Comparison of ENCODE assay signal across 20 cellular contexts in genomic region chr18:35432565-35433001, GRCh38. TPM values are rescaled to one million over a fixed set of nuclear protein-coding genes. Genes with fewer than 3 reads are reported as not detected.
A peak's percentile ranks its signal among the peaks of the same experiment; 100 is the strongest.
DNase-seq lines count a peak whose midpoint lies in the region; ATAC-seq and TF ChIP-seq lines count a peak whose summit lies in the region.
"Had no signal": no experiment of that assay in that cellular context is flagged by ENCODE, and none has a peak within 500 bp of the region (broad histone marks: within the 10 kb centered on the region; RNA-seq: fewer than 3 reads in every experiment).

No MANE protein-coding gene starts in this region.

- no peak overlapping the region for H3K4me3 Mint-ChIP-seq in activated T-helper 2 cell treated with anti-CD3 and anti-CD28 coated beads, Interferon-gamma antibody, Interleukin-2, Interleukin-4, amounts not matched to agents 10 μg/mL and 5 μg/mL and 100 μg/mL, durations not matched to agents 14 hours and 24 hours and 36 hours (ENCODE audit: low read depth)
- H3K4me3 Mint-ChIP-seq: endodermal cell; natural killer cell; stimulated activated memory B cell treated with anti-CD40 and anti-IgM and Interleukin-4, amounts not matched to agents 10 μg/mL and 1 μg/mL and 100 μg/mL, for 72 hours; T-helper 1 cell treated with Interleukin-12 subunit alpha and Interleukin-12 subunit beta and Interleukin-4 antibody, amounts not matched to agents 30 μg/mL and 1 μg/mL, for 36 hours had no signal

- H3K9me3 Mint-ChIP-seq in activated T-helper 2 cell treated with anti-CD3 and anti-CD28 coated beads, Interferon-gamma antibody, Interleukin-2, Interleukin-4, amounts not matched to agents 10 μg/mL and 5 μg/mL and 100 μg/mL, durations not matched to agents 14 hours and 24 hours and 36 hours = peaks cover 9% of the 10 kb centered on the region
- H3K9me3 Mint-ChIP-seq: endodermal cell had no signal

- no peaks in the 10 kb centered on the region for H3K36me3 Mint-ChIP-seq in activated T-helper 2 cell treated with anti-CD3 and anti-CD28 coated beads, Interferon-gamma antibody, Interleukin-2, Interleukin-4, amounts not matched to agents 10 μg/mL and 5 μg/mL and 100 μg/mL, durations not matched to agents 14 hours and 24 hours and 36 hours (ENCODE audit: low read depth)

- H3K27ac ChIP-seq in RWPE1 = no peak overlapping the region

- H3K4me3 ChIP-seq in astrocyte of the cerebellum (ENCODE audit: low read depth, low read length) (no peak overlapping the region), fibroblast of villous mesenchyme (ENCODE audit: low read depth, low read length) (no peak overlapping the region)

- no peak for TF ChIP-seq CTCF in astrocyte of the cerebellum (IDR thresholded peaks at IDR 0.05; ENCODE audit: low read depth, low read length, missing control alignments)
- TF ChIP-seq CTCF in fibroblast of villous mesenchyme (IDR thresholded peaks at IDR 0.05; ENCODE audit: insufficient read depth, low read depth, low read length) = no peak
- TF ChIP-seq CTCF in RWPE1 (conservative IDR thresholded peaks at IDR 0.05; ENCODE audit: low read depth) = no peak

- DNase-seq in Right ventricle myocardium superior = no peak
- DNase-seq in cardiac septum (ENCODE audit: low spot score) = no peak
- DNase-seq in astrocyte of the cerebellum (ENCODE audit: low read depth) = peak; percentile 42
- peak; percentile 45 for DNase-seq in fibroblast of villous mesenchyme (ENCODE audit: low read depth)
- DNase-seq in stromal cell of bone marrow (ENCODE audit: low read depth) = peak; percentile 83
- no peak for DNase-seq in activated T-helper 2 cell treated with anti-CD3 and anti-CD28 coated beads, Interferon-gamma antibody, Interleukin-2, Interleukin-4, amounts not matched to agents 10 μg/mL and 5 μg/mL and 100 μg/mL, durations not matched to agents 14 hours and 24 hours and 36 hours (ENCODE audit: low spot score)
- no peak for DNase-seq in cerebellar nuclear complex (lab: John Stamatoyannopoulos, UW)
- DNase-seq in RWPE1 (ENCODE audit: low spot score) = no peak
- DNase-seq: activated gamma-delta T cell; endodermal cell; head of caudate nucleus; MM.1S; natural killer cell; NCI-H1417 treated with DMSO at 0.1 percent for 48 hours; NK-92 treated with Interleukin-12 subunit alpha and Interleukin-12 subunit beta, amount 100 ng/mL, for 24 hours; retina; stimulated activated CD4-positive, alpha-beta T cell treated with anti-CD3 and anti-CD28 coated beads, Interleukin-4, amount 100 ng/mL, for 1 hour had no signal

- no peak overlapping the region for H3K27ac Mint-ChIP-seq in activated T-helper 2 cell treated with anti-CD3 and anti-CD28 coated beads, Interferon-gamma antibody, Interleukin-2, Interleukin-4, amounts not matched to agents 10 μg/mL and 5 μg/mL and 100 μg/mL, durations not matched to agents 14 hours and 24 hours and 36 hours
- H3K27ac Mint-ChIP-seq: natural killer cell; stimulated activated memory B cell treated with anti-CD40 and anti-IgM and Interleukin-4, amounts not matched to agents 10 μg/mL and 1 μg/mL and 100 μg/mL, for 72 hours; T-helper 1 cell treated with Interleukin-12 subunit alpha and Interleukin-12 subunit beta and Interleukin-4 antibody, amounts not matched to agents 30 μg/mL and 1 μg/mL, for 36 hours had no signal

- peaks cover 6% of the 10 kb centered on the region for H3K27me3 Mint-ChIP-seq in activated T-helper 2 cell treated with anti-CD3 and anti-CD28 coated beads, Interferon-gamma antibody, Interleukin-2, Interleukin-4, amounts not matched to agents 10 μg/mL and 5 μg/mL and 100 μg/mL, durations not matched to agents 14 hours and 24 hours and 36 hours (ENCODE audit: low read depth)
- H3K27me3 Mint-ChIP-seq: stimulated activated memory B cell treated with anti-CD40 and anti-IgM and Interleukin-4, amounts not matched to agents 10 μg/mL and 1 μg/mL and 100 μg/mL, for 72 hours had no signal

- ATAC-seq in Right ventricle myocardium superior (ENCODE audit: poor library complexity) = peak; percentile 31
- ATAC-seq: natural killer cell; Panc1; stimulated activated memory B cell treated with anti-CD40 and anti-IgM and Interleukin-4, amounts not matched to agents 10 μg/mL and 1 μg/mL and 100 μg/mL, for 72 hours had no signal

- POLR2A ChIA-PET in RWPE1 (lab: Yijun Ruan, JAX; ENCODE audit: low non-redundant PET) = no interaction called here

- CTCF ChIA-PET in RWPE1 (lab: Yijun Ruan, JAX) = no interaction called here

- H3K4me1 Mint-ChIP-seq in activated T-helper 2 cell treated with anti-CD3 and anti-CD28 coated beads, Interferon-gamma antibody, Interleukin-2, Interleukin-4, amounts not matched to agents 10 μg/mL and 5 μg/mL and 100 μg/mL, durations not matched to agents 14 hours and 24 hours and 36 hours (ENCODE audit: low read depth) = no peaks in the 10 kb centered on the region
- H3K4me1 Mint-ChIP-seq: natural killer cell had no signal

- intact Hi-C loops in Right ventricle myocardium superior (cut with DNase I) = no loop called here
- intact Hi-C loops in cardiac septum (cut with DNase I) = no loop called here
- intact Hi-C loops in activated T-helper 2 cell treated with anti-CD3 and anti-CD28 coated beads, Interferon-gamma antibody, Interleukin-2, Interleukin-4, amounts not matched to agents 10 μg/mL and 5 μg/mL and 100 μg/mL, durations not matched to agents 14 hours and 24 hours and 36 hours (cut with micrococcal nuclease) = no loop called here

- in situ Hi-C loops in astrocyte of the cerebellum (cut with HindIII; ENCODE audit: low sequenced_read_pairs) = no loop called here

RNA-seq across cellular contexts. Expression of gene ZNF396, which starts 55.4 kb away (rescaled TPM):
- 0.48 TPM for total RNA-seq in Right ventricle myocardium superior
- total RNA-seq in cardiac septum = 1.0 TPM
- total RNA-seq in fibroblast of villous mesenchyme = 0.64 and 1.3 TPM in 2 replicates
- total RNA-seq in activated T-helper 2 cell treated with anti-CD3 and anti-CD28 coated beads, Interferon-gamma antibody, Interleukin-2, Interleukin-4, amounts not matched to agents 10 μg/mL and 5 μg/mL and 100 μg/mL, durations not matched to agents 14 hours and 24 hours and 36 hours = 0.25 and 0.32 TPM in 2 replicates

Comparison
In these comparisons a context has a peak if more than half of its experiments do, and no peak if none do; other contexts are left out.
1. DNase-seq: peak in astrocyte of the cerebellum (single experiment), fibroblast of villous mesenchyme (single experiment) and stromal cell of bone marrow (single experiment); none in Right ventricle myocardium superior (single experiment), cardiac septum (single experiment), activated T-helper 2 cell treated with anti-CD3 and anti-CD28 coated beads, Interferon-gamma antibody, Interleukin-2, Interleukin-4, amounts not matched to agents 10 μg/mL and 5 μg/mL and 100 μg/mL, durations not matched to agents 14 hours and 24 hours and 36 hours (single experiment), cerebellar nuclear complex (0 of 2) and RWPE1 (single experiment).